Comparison of ENCODE assay signal across 8 cellular contexts in genomic region chr6:170291271-170292110, GRCh38. TPM values are rescaled to one million over a fixed set of nuclear protein-coding genes. Genes with fewer than 3 reads are reported as not detected.
DNase-seq lines count a peak whose midpoint lies in the region; ATAC-seq and TF ChIP-seq lines count a peak whose summit lies in the region.

No MANE protein-coding gene starts in this region.

- peaks cover 3% of the 10 kb centered on the region for H3K4me1 ChIP-seq in cardiac muscle cell (ENCODE audit: low read depth)

- no peaks in the 10 kb centered on the region for H3K9me3 ChIP-seq in cardiac muscle cell (ENCODE audit: low read depth)

- no peaks in the 10 kb centered on the region for H3K9me3 Mint-ChIP-seq in activated naive CD4-positive, alpha-beta T cell treated with anti-CD3 and anti-CD28 coated beads, Interleukin-2, amount 50 U/mL, for 24 hours

- TF ChIP-seq CTCF in cardiac muscle cell (IDR thresholded peaks at IDR 0.05; ENCODE audit: low read depth, low read length): no peak

- peak overlapping the region; percentile 92 for H3K27ac Mint-ChIP-seq in activated naive CD4-positive, alpha-beta T cell treated with anti-CD3 and anti-CD28 coated beads, Interleukin-2, amount 50 U/mL, for 24 hours

- peaks cover 51% of the 10 kb centered on the region for H3K4me1 Mint-ChIP-seq in activated naive CD4-positive, alpha-beta T cell treated with anti-CD3 and anti-CD28 coated beads, Interleukin-2, amount 50 U/mL, for 24 hours

- peak; percentile 29 for ATAC-seq in HG02759 (IDR thresholded peaks at IDR 0.05; ENCODE audit: unreplicated experiment)

- H3K27me3 Mint-ChIP-seq in activated naive CD4-positive, alpha-beta T cell treated with anti-CD3 and anti-CD28 coated beads, Interleukin-2, amount 50 U/mL, for 24 hours: peaks cover 17% of the 10 kb centered on the region

- no peaks in the 10 kb centered on the region for H3K36me3 ChIP-seq in cardiac muscle cell

- DNase-seq in COLO668 (lab: John Stamatoyannopoulos, UW; ENCODE audit: unreplicated experiment) (peak; percentile 87), NCI-H748 treated with DMSO at 0.1 percent for 48 hours (lab: John Stamatoyannopoulos, UW) (peak; percentile 84), cardiac muscle cell (ENCODE audit: low read depth in 1 of 2, low spot score in 1 of 2) (peak in 1 of 2 donors; percentile 72), nucleus accumbens (lab: John Stamatoyannopoulos, UW) (peak in 54 of 56 donors; percentile 41 to 90 (median 76)), foreskin melanocyte (no peak), NK-92 (lab: John Stamatoyannopoulos, UW; ENCODE audit: unreplicated experiment) (no peak)

- peaks cover 2% of the 10 kb centered on the region for H3K36me3 Mint-ChIP-seq in activated naive CD4-positive, alpha-beta T cell treated with anti-CD3 and anti-CD28 coated beads, Interleukin-2, amount 50 U/mL, for 24 hours

- no peak overlapping the region for H3K27ac ChIP-seq in cardiac muscle cell

- peak overlapping the region; percentile 43 for H3K4me3 ChIP-seq in cardiac muscle cell

- peak overlapping the region; percentile 92 for H3K4me3 Mint-ChIP-seq in activated naive CD4-positive, alpha-beta T cell treated with anti-CD3 and anti-CD28 coated beads, Interleukin-2, amount 50 U/mL, for 24 hours

- H3K27me3 ChIP-seq in cardiac muscle cell: peaks cover 97% of the 10 kb centered on the region

RNA-seq across cellular contexts. Expression of gene DLL1, which starts 0.6 kb away (rescaled TPM):
- total RNA-seq in cardiac muscle cell: 4.3 and 4.7 TPM in 2 replicates
- 2.2 and 5.3 TPM in 2 replicates for polyA plus RNA-seq in cardiac muscle cell

RNA-seq across cellular contexts. Expression of gene FAM120B, which starts 15.1 kb away (rescaled TPM):
- total RNA-seq in cardiac muscle cell: 13.2 and 13.5 TPM in 2 replicates
- 24.9 and 25.7 TPM in 2 replicates for polyA plus RNA-seq in cardiac muscle cell

Comparison
In these comparisons a context has a peak if more than half of its experiments do, and no peak if none do; other contexts are left out.
1. DNase-seq: peak in COLO668 (single experiment), NCI-H748 treated with DMSO at 0.1 percent for 48 hours (single experiment) and nucleus accumbens (54 of 56); none in foreskin melanocyte (single experiment) and NK-92 (single experiment).